In the genomic region with DNA sequence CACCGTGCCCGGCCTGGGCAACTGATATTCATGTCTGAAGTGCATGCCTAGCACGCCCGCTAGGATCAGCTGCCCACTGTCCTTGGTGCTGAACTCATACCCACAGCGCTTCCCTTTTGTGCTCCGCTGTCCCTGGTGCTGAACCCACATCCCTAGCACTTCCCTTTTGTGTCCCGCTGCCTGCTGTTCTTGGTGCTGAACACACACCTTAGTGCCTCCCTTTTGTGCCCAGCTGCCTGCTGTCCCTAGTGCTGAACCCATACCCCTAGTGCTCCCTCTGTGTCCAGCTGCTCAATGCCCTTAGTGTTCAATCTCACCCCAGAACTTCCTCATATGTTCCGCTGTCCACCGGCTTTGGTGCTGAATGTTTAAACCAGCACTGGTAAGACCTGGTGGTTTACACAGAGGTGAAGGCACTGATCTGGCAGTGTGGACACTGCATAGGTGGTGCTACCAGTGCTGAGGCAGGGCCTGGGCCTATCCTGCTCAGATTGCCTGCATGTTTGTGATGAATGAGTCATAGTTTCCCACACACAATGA, we compare ENCODE assay signal across 8 cellular contexts. TPM values are rescaled to one million over a fixed set of nuclear protein-coding genes. Genes with fewer than 3 reads are reported as not detected.
DNase-seq lines count a peak whose midpoint lies in the region; ATAC-seq lines count a peak whose summit lies in the region.

No MANE protein-coding gene starts in this region.

- CTCF ChIA-PET in activated CD4-positive, alpha-beta T cell treated with anti-CD3 and anti-CD28 coated beads for 36 hours (lab: Charles Lee), result interaction anchor here (0.6 to 1.0 kb wide), 2 partner anchors 10 to 338 kb away, joined by 3 to 6 read pairs; no protein-coding TSS in a partner anchor

- POLR2A ChIA-PET in activated CD4-positive, alpha-beta T cell treated with anti-CD3 and anti-CD28 coated beads for 36 hours (lab: Charles Lee), result interaction anchor here (0.6 to 0.8 kb wide), 2 partner anchors 57 to 296 kb away, joined by 3 to 4 read pairs; no protein-coding TSS in a partner anchor

- peaks cover 17% of the 10 kb centered on the region for H3K4me1 Mint-ChIP-seq in activated CD4-positive, alpha-beta T cell treated with anti-CD3 and anti-CD28 coated beads for 36 hours

- intact Hi-C loops in activated CD4-positive, alpha-beta T cell treated with anti-CD3 and anti-CD28 coated beads for 36 hours (cut with DNase I, micrococcal nuclease), result loop anchor here in 1 of 2 experiments (1.0 to 5.0 kb wide), 4 partner anchors 38 to 340 kb away; a partner anchor contains a TSS

- ATAC-seq in activated CD4-positive, alpha-beta T cell treated with anti-CD3 and anti-CD28 coated beads for 36 hours, result peak; percentile 48
- ATAC-seq in HG02885 (IDR thresholded peaks at IDR 0.05; ENCODE audit: poor library complexity, unreplicated experiment), result no peak

- H3K27me3 Mint-ChIP-seq in activated CD4-positive, alpha-beta T cell treated with anti-CD3 and anti-CD28 coated beads for 36 hours, result no peaks in the 10 kb centered on the region

- no peak overlapping the region for H3K4me3 Mint-ChIP-seq in activated CD4-positive, alpha-beta T cell treated with anti-CD3 and anti-CD28 coated beads for 36 hours

- H3K9me3 Mint-ChIP-seq in activated CD4-positive, alpha-beta T cell treated with anti-CD3 and anti-CD28 coated beads for 36 hours (ENCODE audit: low read depth), result no peaks in the 10 kb centered on the region

- H3K36me3 Mint-ChIP-seq in activated CD4-positive, alpha-beta T cell treated with anti-CD3 and anti-CD28 coated beads for 36 hours (ENCODE audit: low read depth), result peaks cover 16% of the 10 kb centered on the region

- no peak overlapping the region for H3K27ac Mint-ChIP-seq in activated CD4-positive, alpha-beta T cell treated with anti-CD3 and anti-CD28 coated beads for 36 hours

- DNase-seq in CMK (ENCODE audit: low read depth) (peak; percentile 86), LHCN-M2 (ENCODE audit: low read depth) (peak; percentile 89), kidney glomerular epithelial cell (lab: John Stamatoyannopoulos, UW) (peak; percentile 92), NCI-H2107 treated with DMSO at 0.1 percent for 48 hours (lab: John Stamatoyannopoulos, UW; ENCODE audit: unreplicated experiment) (no peak)
- DNase-seq in activated CD4-positive, alpha-beta T cell treated with anti-CD3 and anti-CD28 coated beads for 36 hours, result peak; percentile 91
- DNase-seq in central memory CD4-positive, alpha-beta T cell, result peak; percentile 81
- DNase-seq in stimulated activated CD4-positive, alpha-beta T cell treated with anti-CD3 and anti-CD28 coated beads, Interleukin-2, amount 100 ng/mL, for 4 hours (ENCODE audit: low read depth), result peak; percentile 31

RNA-seq across cellular contexts. Expression of a gene that starts 26.3 kb away (rescaled TPM):
- not detected in 2 replicates for total RNA-seq in LHCN-M2 (2014; rRNA removed)
- not detected for polyA plus RNA-seq in LHCN-M2 (2012)
- total RNA-seq in activated CD4-positive, alpha-beta T cell treated with anti-CD3 and anti-CD28 coated beads for 36 hours, result not detected

RNA-seq across cellular contexts. Expression of a gene that starts 37.9 kb away (rescaled TPM):
- 12.9 and 20.5 TPM in 2 replicates for total RNA-seq in LHCN-M2 (2014; rRNA removed)
- polyA plus RNA-seq in LHCN-M2 (2012), result 30.1 TPM
- total RNA-seq in activated CD4-positive, alpha-beta T cell treated with anti-CD3 and anti-CD28 coated beads for 36 hours, result 10 to 100 TPM; 52.4 to 61.2 TPM

RNA-seq across cellular contexts. Expression of a gene that starts 38.6 kb away (rescaled TPM):
- total RNA-seq in LHCN-M2 (2014; rRNA removed), result 11.2 and 12.0 TPM in 2 replicates
- polyA plus RNA-seq in LHCN-M2 (2012), result 3.6 TPM
- total RNA-seq in activated CD4-positive, alpha-beta T cell treated with anti-CD3 and anti-CD28 coated beads for 36 hours, result 10 to 100 TPM; 10.9 to 12.5 TPM

RNA-seq across cellular contexts. Expression of a gene that starts 57.9 kb away (rescaled TPM):
- total RNA-seq in LHCN-M2 (2014; rRNA removed), result 73.7 and 74.5 TPM in 2 replicates
- 47.5 TPM for polyA plus RNA-seq in LHCN-M2 (2012)
- 100 to 1,000 TPM; 127 to 188 TPM for total RNA-seq in activated CD4-positive, alpha-beta T cell treated with anti-CD3 and anti-CD28 coated beads for 36 hours

RNA-seq across cellular contexts. Expression of a gene that starts 58.2 kb away (rescaled TPM):
- 14.1 and 14.7 TPM in 2 replicates for total RNA-seq in LHCN-M2 (2014; rRNA removed)
- 30.3 TPM for polyA plus RNA-seq in LHCN-M2 (2012)
- 10 to 100 TPM; 12.5 to 14.1 TPM for total RNA-seq in activated CD4-positive, alpha-beta T cell treated with anti-CD3 and anti-CD28 coated beads for 36 hours
